ENCODE assay signal across 11 cellular contexts in genomic region chrX:23803931-23804381, GRCh38. TPM values are rescaled to one million over a fixed set of nuclear protein-coding genes. Genes with fewer than 3 reads are reported as not detected.
DNase-seq lines count a peak whose midpoint lies in the region; TF ChIP-seq lines count a peak whose summit lies in the region.
"Had no signal": no experiment of that assay in that cellular context is flagged by ENCODE, and none has a peak within 500 bp of the region (broad histone marks: within the 10 kb centered on the region; RNA-seq: fewer than 3 reads in every experiment).

No MANE protein-coding gene starts in this region.

- H3K36me3 Mint-ChIP-seq in CD14-positive monocyte (no peaks in the 10 kb centered on the region), neural progenitor cell (no peaks in the 10 kb centered on the region)

- in situ Hi-C loops in G401 (cut with HindIII; ENCODE audit: low sequenced_read_pairs) = no loop called here

- TF ChIP-seq CTCF in CD14-positive monocyte (IDR thresholded peaks at IDR 0.05) (no peak), fibroblast of lung (conservative IDR thresholded peaks at IDR 0.05 in 1 of 2, IDR thresholded peaks at IDR 0.05 in 1 of 2; ENCODE audit: low read depth in 1 of 2, low read length in 2 of 2) (no peak), neural progenitor cell (IDR thresholded peaks at IDR 0.05) (no peak), spleen (IDR thresholded peaks at IDR 0.05 in 8 of 11, conservative IDR thresholded peaks at IDR 0.05 in 3 of 11) (no peak)

- no peaks in the 10 kb centered on the region for H3K36me3 ChIP-seq in fibroblast of lung (ENCODE audit: control insufficient read depth, insufficient read depth, low read length)
- H3K36me3 ChIP-seq in neural progenitor cell = no peaks in the 10 kb centered on the region
- H3K36me3 ChIP-seq in spleen = no peaks in the 10 kb centered on the region

- no peak overlapping the region for H3K9ac ChIP-seq in fibroblast of lung (ENCODE audit: insufficient read depth, low read length)
- no peak overlapping the region for H3K9ac ChIP-seq in neural progenitor cell

- H3F3A ChIP-seq in neural progenitor cell (ENCODE audit: low read depth) = peaks cover 15% of the 10 kb centered on the region

- H3K27ac ChIP-seq in fibroblast of lung (ENCODE audit: insufficient read depth, low read length) (no peak overlapping the region), neural progenitor cell (no peak overlapping the region), spleen (peak overlapping the region in 4 of 8 donors; percentile 43 to 67 (median 52))
- H3K27ac ChIP-seq: C4-2B had no signal

- H4K20me1 ChIP-seq in fibroblast of lung (ENCODE audit: control insufficient read depth, extremely low read depth, insufficient read depth, low read length) = no peaks in the 10 kb centered on the region
- H4K20me1 ChIP-seq in neural progenitor cell (ENCODE audit: low read depth) = no peaks in the 10 kb centered on the region

- H3K27me3 ChIP-seq in fibroblast of lung (ENCODE audit: control insufficient read depth, insufficient read depth, low read length) (no peaks in the 10 kb centered on the region), neural progenitor cell (no peaks in the 10 kb centered on the region), spleen (replicated peaks in 1 of 7) (no peaks in the 10 kb centered on the region)

- H3K79me2 ChIP-seq in fibroblast of lung (ENCODE audit: control insufficient read depth, insufficient read depth, low read length) (no peaks in the 10 kb centered on the region), neural progenitor cell (ENCODE audit: low read depth) (no peaks in the 10 kb centered on the region)

- H3K4me3 ChIP-seq in fibroblast of lung (replicated peaks in 1 of 4; ENCODE audit: control extremely low read depth in 1 of 4, insufficient read depth in 1 of 4, low read depth in 3 of 4, low read length in 4 of 4) = no peak overlapping the region
- no peak overlapping the region for H3K4me3 ChIP-seq in neural progenitor cell
- H3K4me3 ChIP-seq in spleen = no peak overlapping the region

- H3K9me3 Mint-ChIP-seq in CD14-positive monocyte (peaks cover 0 to 4% (median 0%) of the 10 kb centered on the region in 7 donors), neural progenitor cell (peaks cover 5% of the 10 kb centered on the region)

- DNase-seq in CD14-positive monocyte (ENCODE audit: low spot score) (no peak), RPMI7951 (ENCODE audit: low read depth) (peak; percentile 80), fibroblast of lung (ENCODE audit: low read depth in 2 of 2) (peak; percentile 76 to 81), neural progenitor cell (ENCODE audit: low spot score) (no peak), spleen (no peak), G401 (ENCODE audit: low spot score) (no peak), activated gamma-delta T cell (lab: John Stamatoyannopoulos, UW) (no peak)
- DNase-seq in central memory CD4-positive, alpha-beta T cell = no peak
- DNase-seq: activated CD4-positive, alpha-beta T cell treated with anti-CD3 and anti-CD28 coated beads for 48 hours; NCI-H524 treated with DMSO at 0.1 percent for 48 hours had no signal

- peaks cover 32% of the 10 kb centered on the region for H3K4me1 Mint-ChIP-seq in CD14-positive monocyte
- H3K4me1 Mint-ChIP-seq in neural progenitor cell = peaks cover 36% of the 10 kb centered on the region

- peak overlapping the region in 4 of 7 donors; percentile 45 to 78 (median 50) for H3K27ac Mint-ChIP-seq in CD14-positive monocyte
- H3K27ac Mint-ChIP-seq in neural progenitor cell = peak overlapping the region; percentile 89

- H3K27me3 Mint-ChIP-seq in CD14-positive monocyte (ENCODE audit: low read depth in 3 of 3) (peaks cover 0 to 12% (median 0%) of the 10 kb centered on the region in 3 donors), neural progenitor cell (ENCODE audit: insufficient read depth, low read depth) (peaks cover 3% of the 10 kb centered on the region)

- no peak for TF ChIP-seq POLR2A in spleen (IDR thresholded peaks at IDR 0.05)

- intact Hi-C loops in CD14-positive monocyte (cut with micrococcal nuclease) = loop anchor here in 1 of 2 donors (2.0 kb wide), 1 partner anchor 15 kb away; no protein-coding TSS in a partner anchor
- intact Hi-C loops in spleen (cut with DNase I; ENCODE audit: low total_unique reads) = no loop called here

- H3K4me3 Mint-ChIP-seq in CD14-positive monocyte (no peak overlapping the region), neural progenitor cell (no peak overlapping the region)

- H3K4me2 ChIP-seq in fibroblast of lung (ENCODE audit: extremely low read depth, insufficient read depth, low read length) (no peak overlapping the region), neural progenitor cell (no peak overlapping the region)

- H2AFZ ChIP-seq in fibroblast of lung (ENCODE audit: low read length) = no peak overlapping the region
- peak overlapping the region; percentile 86 for H2AFZ ChIP-seq in neural progenitor cell (replicated peaks)

- no peaks in the 10 kb centered on the region for H3K9me3 ChIP-seq in fibroblast of lung (ENCODE audit: control insufficient read depth, insufficient read depth, low read depth, low read length)
- H3K9me3 ChIP-seq in neural progenitor cell (ENCODE audit: low read depth) = no peaks in the 10 kb centered on the region
- H3K9me3 ChIP-seq in spleen = no peaks in the 10 kb centered on the region

- H3K4me1 ChIP-seq in fibroblast of lung (ENCODE audit: control insufficient read depth, extremely low read depth, insufficient read depth, low read length) (no peaks in the 10 kb centered on the region), neural progenitor cell (peaks cover 19% of the 10 kb centered on the region), spleen (peaks cover 0 to 9% (median 1%) of the 10 kb centered on the region in 6 donors)

- 69 to 85% (median 83%) methylated on average over 4 to 5 of the region's 5 CpGs for WGBS in spleen, 5 donors

RNA-seq across cellular contexts. Expression of gene SAT1, which starts 21.0 kb away (rescaled TPM):
- polyA plus RNA-seq in CD14-positive monocyte (100 to 1,000 TPM; 897 to 970 TPM), fibroblast of lung (118 and 151 TPM in 2 replicates), spleen (1,000 to 10,000 TPM in 2 of 3 donors, 100 to 1,000 TPM in 1; 809 to 1,355 (median 1,000) TPM)
- total RNA-seq in RPMI7951 (2014; rRNA removed; shearing (Covaris generic)) = 82.5 and 97.9 TPM in 2 replicates
- total RNA-seq in fibroblast of lung (148 TPM in 2 replicates), neural progenitor cell (ENCODE audit: low replicate concordance) (110 and 168 TPM in 2 replicates), spleen (1,000 to 10,000 TPM in 3 of 7 donors, 100 to 1,000 TPM in 4; 714 to 2,832 (median 962) TPM)
- polyA plus RNA-seq in fibroblast of lung (2012) = 68.5 and 99.8 TPM in 2 replicates
- 7.4 and 17.1 TPM in 2 replicates for polyA minus RNA-seq in fibroblast of lung (ENCODE audit: low replicate concordance)
- 466 and 512 TPM in 2 replicates for total RNA-seq in G401 (2014; rRNA removed; shearing (Covaris generic))

Comparison
In these comparisons a context has a peak if more than half of its experiments do, and no peak if none do; other contexts are left out.
1. DNase-seq: peak in RPMI7951 (single experiment) and fibroblast of lung (2 of 2); none in CD14-positive monocyte (single experiment), neural progenitor cell (single experiment), central memory CD4-positive, alpha-beta T cell (single experiment), spleen (single experiment), G401 (single experiment) and activated gamma-delta T cell (single experiment).